Comparison of ENCODE assay signal across 3 cellular contexts in the genomic region with DNA sequence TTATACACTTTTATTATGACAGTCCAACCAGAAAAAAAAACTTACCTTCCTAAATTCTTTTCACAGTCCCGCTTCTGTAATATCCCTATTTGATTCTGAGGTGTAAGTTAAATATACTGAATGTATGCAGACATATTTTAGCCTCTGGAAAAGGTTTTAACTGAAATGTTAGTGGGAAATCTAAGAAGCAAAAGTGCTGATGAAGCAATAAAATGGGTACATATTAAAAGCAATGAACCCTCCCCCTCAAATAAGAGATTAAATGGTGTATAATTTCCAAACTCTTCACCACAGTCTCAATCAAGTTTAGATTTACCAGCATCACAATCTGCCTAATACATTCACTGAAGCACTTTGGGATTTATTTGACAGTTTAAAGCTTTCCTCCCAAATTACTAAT.
TF ChIP-seq lines count a peak whose summit lies in the region.

No MANE protein-coding gene starts in this region.

TF ChIP-seq in A549, 52 proteins besides CTCF, POLR2A, EP300 and RAD21:
- TF ChIP-seq, protein P1, sequence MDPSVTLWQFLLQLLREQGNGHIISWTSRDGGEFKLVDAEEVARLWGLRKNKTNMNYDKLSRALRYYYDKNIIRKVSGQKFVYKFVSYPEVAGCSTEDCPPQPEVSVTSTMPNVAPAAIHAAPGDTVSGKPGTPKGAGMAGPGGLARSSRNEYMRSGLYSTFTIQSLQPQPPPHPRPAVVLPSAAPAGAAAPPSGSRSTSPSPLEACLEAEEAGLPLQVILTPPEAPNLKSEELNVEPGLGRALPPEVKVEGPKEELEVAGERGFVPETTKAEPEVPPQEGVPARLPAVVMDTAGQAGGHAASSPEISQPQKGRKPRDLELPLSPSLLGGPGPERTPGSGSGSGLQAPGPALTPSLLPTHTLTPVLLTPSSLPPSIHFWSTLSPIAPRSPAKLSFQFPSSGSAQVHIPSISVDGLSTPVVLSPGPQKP (IDR thresholded peaks at IDR 0.05; ENCODE audit: low read depth, low read length), result no peak
- peak; percentile 86 for TF ChIP-seq MAFK (IDR thresholded peaks at IDR 0.05; ENCODE audit: partially characterized antibody)
- no peak for TF ChIP-seq RARB (CRISPR knock-in tag; IDR thresholded peaks at IDR 0.05)

TF ChIP-seq in IMR-90, 13 proteins besides CTCF, POLR2A, EP300 and RAD21:
- TF ChIP-seq, protein P1 (IDR thresholded peaks at IDR 0.05; ENCODE audit: borderline replicate concordance, low read depth, low read length), result no peak
- peak; percentile 97 for TF ChIP-seq MAFK (IDR thresholded peaks at IDR 0.05; ENCODE audit: low read depth, low read length)
TF ChIP-seq in IMR-90: peak in this region for 1.

TF ChIP-seq in K562, 482 proteins besides CTCF, POLR2A, EP300 and RAD21:
- TF ChIP-seq C11orf30 (IDR thresholded peaks at IDR 0.05; ENCODE audit: low read depth) (peak; percentile 25; the same call in 1 of the 2 replicates), MAFG (tag; conservative IDR thresholded peaks at IDR 0.05) (peak; percentile 48), MAFK (IDR thresholded peaks at IDR 0.05; ENCODE audit: low read length) (peak; percentile 84), HMG20A (CRISPR knock-in tag; conservative IDR thresholded peaks at IDR 0.05) (no peak), MYC (IDR thresholded peaks at IDR 0.05; ENCODE audit: low read depth, low read length) (no peak), MYC (CRISPR knock-in tag; IDR thresholded peaks at IDR 0.05; ENCODE audit: borderline replicate concordance, low read depth) (no peak), ZNF316 (IDR thresholded peaks at IDR 0.05) (peak; percentile 46), NFATC3 (IDR thresholded peaks at IDR 0.05) (no peak), MAFF (IDR thresholded peaks at IDR 0.05; ENCODE audit: low read length) (peak; percentile 79)
